Comparison of ENCODE assay signal across 13 cellular contexts in genomic region chr5:179274321-179275315, GRCh38.
A peak's percentile ranks its signal among the peaks of the same experiment; 100 is the strongest.
DNase-seq lines count a peak whose midpoint lies in the region; ATAC-seq, FAIRE-seq and TF ChIP-seq lines count a peak whose summit lies in the region.
"Had no signal": no experiment of that assay in that cellular context is flagged by ENCODE, and none has a peak within 500 bp of the region (broad histone marks: within the 10 kb centered on the region; RNA-seq: fewer than 3 reads in every experiment).

No MANE protein-coding gene starts in this region.

- intact Hi-C loops in CD14-positive monocyte (cut with micrococcal nuclease) (no loop called here), left ventricle myocardium superior (cut with micrococcal nuclease) (no loop called here), gastrocnemius medialis (cut with DNase I; ENCODE audit: low total_unique reads) (no loop called here)

- in situ Hi-C loops in gastrocnemius medialis (cut with MboI; ENCODE audit: low sequenced_read_pairs in 4 of 4): no loop called here

- no peak overlapping the region for H2AFZ ChIP-seq in astrocyte (ENCODE audit: low read depth, low read length)

- H3K27ac ChIP-seq in astrocyte (ENCODE audit: low read depth, low read length) (no peak overlapping the region), gastrocnemius medialis (peak overlapping the region; percentile 62 to 76 (median 72))
- H3K27ac ChIP-seq: C4-2B, RWPE1 had no signal

- H3K4me1 ChIP-seq in astrocyte (ENCODE audit: insufficient read depth, low read length) (peaks cover 20% of the 10 kb centered on the region), gastrocnemius medialis (peaks cover 8 to 14% of the 10 kb centered on the region in 2 donors)

- TF ChIP-seq POLR2A in gastrocnemius medialis (IDR thresholded peaks at IDR 0.05): no peak
- no peak for TF ChIP-seq POLR2A in GM12892 (IDR thresholded peaks at IDR 0.05; ENCODE audit: low read depth, low read length)

- H3K4me2 ChIP-seq in astrocyte (ENCODE audit: low read length): no peak overlapping the region

- TF ChIP-seq CTCF in CD14-positive monocyte (IDR thresholded peaks at IDR 0.05) (no peak), astrocyte (IDR thresholded peaks at IDR 0.05; ENCODE audit: insufficient read depth, low read depth, low read length) (no peak), gastrocnemius medialis (IDR thresholded peaks at IDR 0.05 in 4 of 5, conservative IDR thresholded peaks at IDR 0.05 in 1 of 5) (no peak)

- no peak overlapping the region for H3K4me3 ChIP-seq in astrocyte (ENCODE audit: insufficient read depth, low read depth, low read length)
- no peak overlapping the region for H3K4me3 ChIP-seq in gastrocnemius medialis

- DNase-seq in CD14-positive monocyte (ENCODE audit: low spot score) (peak; percentile 28), astrocyte (ENCODE audit: low read depth) (no peak), left ventricle myocardium superior (peak; percentile 30), gastrocnemius medialis (no peak), HK-2 (ENCODE audit: unreplicated experiment) (no peak), GM12892 (ENCODE audit: insufficient read length) (no peak), HuH-7 (ENCODE audit: low spot score) (no peak)
- DNase-seq: activated naive CD8-positive, alpha-beta T cell treated with anti-CD3 and anti-CD28 coated beads, Interleukin-2, amount 50 U/mL, for 24 hours; stimulated activated CD4-positive, alpha-beta T cell treated with anti-CD3 and anti-CD28 coated beads, Interleukin-4, amount 100 ng/mL, for 1 hour had no signal

- H3K9me3 ChIP-seq in astrocyte (ENCODE audit: insufficient read depth, low read depth, low read length) (no peaks in the 10 kb centered on the region), gastrocnemius medialis (no peaks in the 10 kb centered on the region)

- peak overlapping the region; percentile 60 for H3K9ac ChIP-seq in astrocyte (ENCODE audit: low read length)

- no peaks in the 10 kb centered on the region for H3K27me3 ChIP-seq in astrocyte (ENCODE audit: insufficient read depth, low read length)
- H3K27me3 ChIP-seq in gastrocnemius medialis: no peaks in the 10 kb centered on the region

- no peaks in the 10 kb centered on the region for H4K20me1 ChIP-seq in astrocyte (ENCODE audit: insufficient read depth, low read length)

- H3K4me1 Mint-ChIP-seq in CD14-positive monocyte: no peaks in the 10 kb centered on the region
- peaks cover 23% of the 10 kb centered on the region for H3K4me1 Mint-ChIP-seq in astrocyte (ENCODE audit: low read depth, unreplicated experiment)
- H3K4me1 Mint-ChIP-seq: activated naive CD8-positive, alpha-beta T cell treated with anti-CD3 and anti-CD28 coated beads, Interleukin-2, amount 50 U/mL, for 24 hours had no signal

- H3K36me3 Mint-ChIP-seq in CD14-positive monocyte (no peaks in the 10 kb centered on the region), astrocyte (ENCODE audit: low read depth, unreplicated experiment) (no peaks in the 10 kb centered on the region)

- H3K36me3 ChIP-seq in astrocyte (ENCODE audit: insufficient read depth, low read length): no peaks in the 10 kb centered on the region
- no peaks in the 10 kb centered on the region for H3K36me3 ChIP-seq in gastrocnemius medialis

- peaks cover 0 to 7% (median 4%) of the 10 kb centered on the region in 3 donors for H3K27me3 Mint-ChIP-seq in CD14-positive monocyte (ENCODE audit: low read depth in 3 of 3)
- peaks cover 9% of the 10 kb centered on the region for H3K27me3 Mint-ChIP-seq in astrocyte (ENCODE audit: low read depth, unreplicated experiment)
- H3K27me3 Mint-ChIP-seq: activated naive CD8-positive, alpha-beta T cell treated with anti-CD3 and anti-CD28 coated beads, Interleukin-2, amount 50 U/mL, for 24 hours had no signal

- H3K27ac Mint-ChIP-seq in CD14-positive monocyte (peak overlapping the region in 2 of 7 donors; percentile 5 to 30), astrocyte (ENCODE audit: unreplicated experiment) (no peak overlapping the region)
- H3K27ac Mint-ChIP-seq: activated naive CD8-positive, alpha-beta T cell treated with anti-CD3 and anti-CD28 coated beads, Interleukin-2, amount 50 U/mL, for 24 hours had no signal

- H3K9me3 Mint-ChIP-seq in CD14-positive monocyte: no peaks in the 10 kb centered on the region
- H3K9me3 Mint-ChIP-seq in astrocyte (ENCODE audit: unreplicated experiment): peaks cover 3% of the 10 kb centered on the region
- H3K9me3 Mint-ChIP-seq: activated naive CD8-positive, alpha-beta T cell treated with anti-CD3 and anti-CD28 coated beads, Interleukin-2, amount 50 U/mL, for 24 hours had no signal

- FAIRE-seq in astrocyte (lab: Jason Lieb, UNC) (no peak), GM12892 (lab: Jason Lieb, UNC) (no peak)
- FAIRE-seq: TTC549 had no signal

- no peaks in the 10 kb centered on the region for H3K79me2 ChIP-seq in astrocyte (ENCODE audit: insufficient read depth, low read length)

- no peak overlapping the region for H3K4me3 Mint-ChIP-seq in CD14-positive monocyte
- H3K4me3 Mint-ChIP-seq in astrocyte (ENCODE audit: unreplicated experiment): no peak overlapping the region
- H3K4me3 Mint-ChIP-seq: activated naive CD8-positive, alpha-beta T cell treated with anti-CD3 and anti-CD28 coated beads, Interleukin-2, amount 50 U/mL, for 24 hours had no signal

- ATAC-seq in left ventricle myocardium superior (no peak), gastrocnemius medialis (no peak), HG02884 (IDR thresholded peaks at IDR 0.05; ENCODE audit: unreplicated experiment) (no peak)
- ATAC-seq: activated naive CD8-positive, alpha-beta T cell treated with anti-CD3 and anti-CD28 coated beads, Interleukin-2, amount 50 U/mL, for 24 hours had no signal

Comparison
In these comparisons a context has a peak if more than half of its experiments do, and no peak if none do; other contexts are left out.
1. DNase-seq: peak in CD14-positive monocyte (single experiment) and left ventricle myocardium superior (single experiment); none in astrocyte (single experiment), gastrocnemius medialis (0 of 2), HK-2 (single experiment), GM12892 (single experiment) and HuH-7 (single experiment).